Comparison of ENCODE assay signal across 1 cellular context in genomic region chr3:187464682-187465081, GRCh38.
TF ChIP-seq lines count a peak whose summit lies in the region.

No MANE protein-coding gene starts in this region.

TF ChIP-seq in H1, 55 proteins besides CTCF, POLR2A, EP300 and RAD21:
- TF ChIP-seq TAF1 (IDR thresholded peaks at IDR 0.05; ENCODE audit: low read depth, low read length): no peak
- TF ChIP-seq KDM1A (IDR thresholded peaks at IDR 0.05; ENCODE audit: borderline replicate concordance, low read length): no peak
- TF ChIP-seq EGR1 (IDR thresholded peaks at IDR 0.05; ENCODE audit: borderline replicate concordance, low read depth, low read length): no peak
- TF ChIP-seq RFX5 (IDR thresholded peaks at IDR 0.05; ENCODE audit: borderline replicate concordance, low read depth, low read length): no peak
- TF ChIP-seq, protein P1, sequence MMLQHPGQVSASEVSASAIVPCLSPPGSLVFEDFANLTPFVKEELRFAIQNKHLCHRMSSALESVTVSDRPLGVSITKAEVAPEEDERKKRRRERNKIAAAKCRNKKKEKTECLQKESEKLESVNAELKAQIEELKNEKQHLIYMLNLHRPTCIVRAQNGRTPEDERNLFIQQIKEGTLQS (IDR thresholded peaks at IDR 0.05; ENCODE audit: insufficient read depth, low read depth, low read length): no peak
- no peak for TF ChIP-seq NANOG (IDR thresholded peaks at IDR 0.05; ENCODE audit: insufficient read depth, low read depth, low read length, poor library complexity, severe bottlenecking)
- no peak for TF ChIP-seq TCF12 (IDR thresholded peaks at IDR 0.05; ENCODE audit: low read depth, low read length)
- TF ChIP-seq CHD7 (IDR thresholded peaks at IDR 0.05; ENCODE audit: insufficient replicate concordance, low read length): no peak
- TF ChIP-seq SAP30 (IDR thresholded peaks at IDR 0.05; ENCODE audit: insufficient read depth, insufficient replicate concordance, low read length): no peak
- no peak for TF ChIP-seq YY1 (IDR thresholded peaks at IDR 0.05; ENCODE audit: low read depth, low read length)
- TF ChIP-seq CHD1 (IDR thresholded peaks at IDR 0.05; ENCODE audit: low read depth, low read length): no peak
- no peak for TF ChIP-seq TAF7 (optimal IDR thresholded peaks at IDR 0.05; ENCODE audit: borderline replicate concordance, low read depth, low read length)
- TF ChIP-seq CREB1 (IDR thresholded peaks at IDR 0.05): no peak
- no peak for TF ChIP-seq HDAC2 (IDR thresholded peaks at IDR 0.05; ENCODE audit: borderline replicate concordance in 1 of 2, low read depth in 2 of 2, low read length in 2 of 2)
- no peak for TF ChIP-seq NRF1 (IDR thresholded peaks at IDR 0.05; ENCODE audit: low read depth, low read length)
- no peak for TF ChIP-seq KDM4A (IDR thresholded peaks at IDR 0.05; ENCODE audit: low read depth, low read length, severe bottlenecking)
- no peak for TF ChIP-seq SIRT6 (IDR thresholded peaks at IDR 0.05; ENCODE audit: low read length)
- TF ChIP-seq JUND (IDR thresholded peaks at IDR 0.05; ENCODE audit: low read length): no peak
